34 cellular contexts compared by ENCODE assay signal in genomic region chr1:182093781-182094180, GRCh38. TPM values are rescaled to one million over a fixed set of nuclear protein-coding genes. Genes with fewer than 3 reads are reported as not detected.
"Had no signal": no experiment of that assay in that cellular context is flagged by ENCODE, and none has a peak within 500 bp of the region (broad histone marks: within the 10 kb centered on the region; RNA-seq: fewer than 3 reads in every experiment).

No MANE protein-coding gene starts in this region.

- H3K27me3 ChIP-seq: ascending aorta, colonic mucosa, esophagus muscularis mucosa, foreskin keratinocyte, gastrocnemius medialis, heart left ventricle had no signal

- FAIRE-seq: endometrium, endothelial cell of umbilical vein had no signal

- H3K27me3 Mint-ChIP-seq: activated CD4-positive, alpha-beta memory T cell treated with anti-CD3 and anti-CD28 coated beads for 36 hours had no signal

- H3K36me3 Mint-ChIP-seq: activated CD4-positive, alpha-beta memory T cell treated with anti-CD3 and anti-CD28 coated beads for 36 hours; activated CD8-positive, alpha-beta memory T cell treated with anti-CD3 and anti-CD28 coated beads, Interleukin-2, amount 10 ng/mL, durations not matched to agents 7 days and 5 days; activated naive CD4-positive, alpha-beta T cell treated with anti-CD3 and anti-CD28 coated beads, Interleukin-2, amount 50 U/mL, for 72 hours; activated naive CD8-positive, alpha-beta T cell treated with anti-CD3 and anti-CD28 coated beads, Interleukin-2, amount 10 ng/mL, durations not matched to agents 7 days and 5 days; brain had no signal

- H3K4me1 ChIP-seq: ascending aorta, colonic mucosa, gastrocnemius medialis had no signal

- ATAC-seq: activated CD4-positive, alpha-beta T cell treated with anti-CD3 and anti-CD28 coated beads for 36 hours; activated CD8-positive, alpha-beta memory T cell treated with anti-CD3 and anti-CD28 coated beads, Interleukin-2, amount 10 ng/mL, durations not matched to agents 7 days and 5 days; activated CD8-positive, alpha-beta T cell treated with anti-CD3 and anti-CD28 coated beads, Interleukin-2, amount 10 ng/mL, durations not matched to agents 7 days and 5 days; activated naive CD4-positive, alpha-beta T cell treated with anti-CD3 and anti-CD28 coated beads, Interleukin-2, amount 50 U/mL, for 72 hours; foreskin keratinocyte; gastrocnemius medialis; heart left ventricle had no signal

- H3K27ac Mint-ChIP-seq: activated CD4-positive, alpha-beta memory T cell treated with anti-CD3 and anti-CD28 coated beads for 36 hours; activated CD4-positive, alpha-beta T cell treated with anti-CD3 and anti-CD28 coated beads for 36 hours; activated CD4-positive, alpha-beta T cell treated with anti-CD3 and anti-CD28 coated beads, Interleukin-2, amount 10 ng/mL, durations not matched to agents 24 days and 14 days; activated CD8-positive, alpha-beta memory T cell treated with anti-CD3 and anti-CD28 coated beads, Interleukin-2, amount 10 ng/mL, durations not matched to agents 7 days and 5 days; activated CD8-positive, alpha-beta T cell treated with anti-CD3 and anti-CD28 coated beads, Interleukin-2, amount 10 ng/mL, durations not matched to agents 7 days and 5 days; activated naive CD4-positive, alpha-beta T cell treated with anti-CD3 and anti-CD28 coated beads for 36 hours; activated naive CD4-positive, alpha-beta T cell treated with anti-CD3 and anti-CD28 coated beads, Interleukin-2, amount 50 U/mL, for 72 hours; activated naive CD8-positive, alpha-beta T cell treated with anti-CD3 and anti-CD28 coated beads, Interleukin-2, amount 10 ng/mL, durations not matched to agents 7 days and 5 days; activated T-helper 1 cell treated with anti-CD3 and anti-CD28 coated beads, Interleukin-12 subunit alpha, Interleukin-12 subunit beta, Interleukin-2, Interleukin-4 antibody, amounts not matched to agents 30 ng/mL and 10 ng/mL and 1 ng/mL, durations not matched to agents 14 hours and 24 hours and 36 hours; activated T-helper 2 cell treated with anti-CD3 and anti-CD28 coated beads, Interferon-gamma antibody, Interleukin-2, Interleukin-4, amounts not matched to agents 10 μg/mL and 5 μg/mL and 100 μg/mL, durations not matched to agents 14 hours and 24 hours and 36 hours; brain had no signal

- H3K4me3 ChIP-seq: ascending aorta, colonic mucosa, esophagus muscularis mucosa, gastrocnemius medialis, heart left ventricle had no signal

- H3K9me3 Mint-ChIP-seq: activated CD4-positive, alpha-beta memory T cell treated with anti-CD3 and anti-CD28 coated beads for 36 hours; activated naive CD4-positive, alpha-beta T cell treated with anti-CD3 and anti-CD28 coated beads for 36 hours; activated naive CD4-positive, alpha-beta T cell treated with anti-CD3 and anti-CD28 coated beads, Interleukin-2, amount 50 U/mL, for 72 hours; activated naive CD8-positive, alpha-beta T cell treated with anti-CD3 and anti-CD28 coated beads, Interleukin-2, amount 10 ng/mL, durations not matched to agents 7 days and 5 days; activated T-helper 1 cell treated with anti-CD3 and anti-CD28 coated beads, Interleukin-12 subunit alpha, Interleukin-12 subunit beta, Interleukin-2, Interleukin-4 antibody, amounts not matched to agents 30 ng/mL and 10 ng/mL and 1 ng/mL, durations not matched to agents 14 hours and 24 hours and 36 hours; activated T-helper 2 cell treated with anti-CD3 and anti-CD28 coated beads, Interferon-gamma antibody, Interleukin-2, Interleukin-4, amounts not matched to agents 10 μg/mL and 5 μg/mL and 100 μg/mL, durations not matched to agents 14 hours and 24 hours and 36 hours had no signal

- H3K36me3 ChIP-seq: ascending aorta, colonic mucosa, esophagus muscularis mucosa, gastrocnemius medialis, heart left ventricle had no signal

- H3K27ac ChIP-seq: ascending aorta, colonic mucosa, foreskin keratinocyte, gastrocnemius medialis, heart left ventricle had no signal

- H3K4me3 Mint-ChIP-seq: activated CD4-positive, alpha-beta memory T cell treated with anti-CD3 and anti-CD28 coated beads for 36 hours; activated CD4-positive, alpha-beta T cell treated with anti-CD3 and anti-CD28 coated beads for 36 hours; activated CD4-positive, alpha-beta T cell treated with anti-CD3 and anti-CD28 coated beads, Interleukin-2, amount 10 ng/mL, durations not matched to agents 24 days and 14 days; activated CD8-positive, alpha-beta memory T cell treated with anti-CD3 and anti-CD28 coated beads, Interleukin-2, amount 10 ng/mL, durations not matched to agents 7 days and 5 days; activated CD8-positive, alpha-beta T cell treated with anti-CD3 and anti-CD28 coated beads, Interleukin-2, amount 10 ng/mL, durations not matched to agents 7 days and 5 days; activated naive CD4-positive, alpha-beta T cell treated with anti-CD3 and anti-CD28 coated beads for 36 hours; activated naive CD8-positive, alpha-beta T cell treated with anti-CD3 and anti-CD28 coated beads, Interleukin-2, amount 10 ng/mL, durations not matched to agents 7 days and 5 days; activated T-helper 1 cell treated with anti-CD3 and anti-CD28 coated beads, Interleukin-12 subunit alpha, Interleukin-12 subunit beta, Interleukin-2, Interleukin-4 antibody, amounts not matched to agents 30 ng/mL and 10 ng/mL and 1 ng/mL, durations not matched to agents 14 hours and 24 hours and 36 hours; brain had no signal

- DNase-seq: activated CD4-positive, alpha-beta memory T cell treated with anti-CD3 and anti-CD28 coated beads for 36 hours; activated CD4-positive, alpha-beta T cell treated with anti-CD3 and anti-CD28 coated beads for 36 hours; activated CD4-positive, alpha-beta T cell treated with anti-CD3 and anti-CD28 coated beads, Interleukin-2, amount 10 ng/mL, durations not matched to agents 24 days and 14 days; activated CD4-positive, CD25-positive, alpha-beta regulatory T cell; activated CD4-positive, CD25-positive, alpha-beta regulatory T cell treated with anti-CD3 and anti-CD28 coated beads, Interleukin-2, amount 50 U/mL, for 72 hours; activated CD8-positive, alpha-beta memory T cell treated with anti-CD3 and anti-CD28 coated beads, Interleukin-2, amount 10 ng/mL, durations not matched to agents 7 days and 5 days; activated CD8-positive, alpha-beta memory T cell treated with anti-CD3 and anti-CD28 coated beads, Interleukin-2, amount 50 U/mL, for 4 hours; activated CD8-positive, alpha-beta T cell treated with anti-CD3 and anti-CD28 coated beads, Interleukin-2, amount 10 ng/mL, durations not matched to agents 7 days and 5 days; activated effector memory CD4-positive, alpha-beta T cell treated with anti-CD3 and anti-CD28 coated beads, Interleukin-2, amount 50 U/mL, for 16 hours; activated naive CD4-positive, alpha-beta T cell treated with anti-CD3 and anti-CD28 coated beads for 36 hours; activated naive CD8-positive, alpha-beta T cell treated with anti-CD3 and anti-CD28 coated beads, Interleukin-2, amount 10 ng/mL, durations not matched to agents 7 days and 5 days; activated T-cell treated with anti-CD3 and anti-CD28 coated beads, Interleukin-2, amount 50 U/mL, for 1 hour; activated T-cell treated with anti-CD3 and anti-CD28 coated beads, Interleukin-2, amount 50 U/mL, for 48 hours; central memory CD4-positive, alpha-beta T cell; cerebellar nuclear complex; effector CD8-positive, alpha-beta T cell; gastrocnemius medialis; glutamatergic neuron; heart left ventricle; T-helper 2 cell had no signal

- H3K9me3 ChIP-seq: ascending aorta, colonic mucosa, esophagus muscularis mucosa, gastrocnemius medialis, heart left ventricle had no signal

RNA-seq across cellular contexts. Expression of gene ZNF648, which starts 32.3 kb away (rescaled TPM):
- total RNA-seq: activated CD4-positive, alpha-beta memory T cell treated with anti-CD3 and anti-CD28 coated beads for 36 hours; activated CD4-positive, alpha-beta T cell treated with anti-CD3 and anti-CD28 coated beads for 36 hours; activated CD4-positive, alpha-beta T cell treated with anti-CD3 and anti-CD28 coated beads, Interleukin-2, amount 10 ng/mL, durations not matched to agents 24 days and 14 days; activated CD8-positive, alpha-beta memory T cell treated with anti-CD3 and anti-CD28 coated beads for 36 hours; activated CD8-positive, alpha-beta memory T cell treated with anti-CD3 and anti-CD28 coated beads, Interleukin-2, amount 10 ng/mL, durations not matched to agents 7 days and 5 days; activated CD8-positive, alpha-beta T cell treated with anti-CD3 and anti-CD28 coated beads, Interleukin-2, amount 10 ng/mL, durations not matched to agents 7 days and 5 days; activated naive CD4-positive, alpha-beta T cell treated with anti-CD3 and anti-CD28 coated beads for 36 hours; activated naive CD8-positive, alpha-beta T cell treated with anti-CD3 and anti-CD28 coated beads, Interleukin-2, amount 10 ng/mL, durations not matched to agents 7 days and 5 days; activated T-helper 1 cell treated with anti-CD3 and anti-CD28 coated beads, Interleukin-12 subunit alpha, Interleukin-12 subunit beta, Interleukin-2, Interleukin-4 antibody, amounts not matched to agents 30 ng/mL and 10 ng/mL and 1 ng/mL, durations not matched to agents 14 hours and 24 hours and 36 hours; activated T-helper 2 cell treated with anti-CD3 and anti-CD28 coated beads, Interferon-gamma antibody, Interleukin-2, Interleukin-4, amounts not matched to agents 10 μg/mL and 5 μg/mL and 100 μg/mL, durations not matched to agents 14 hours and 24 hours and 36 hours; ascending aorta; dermis microvascular lymphatic vessel endothelial cell; endothelial cell of umbilical vein; epithelial cell of proximal tubule; esophagus muscularis mucosa; foreskin keratinocyte; heart left ventricle; T-helper 1 cell treated with Interleukin-12 subunit alpha and Interleukin-12 subunit beta and Interleukin-4 antibody, amounts not matched to agents 30 ng/mL and 1 ng/mL, for 36 hours had no signal
- polyA plus RNA-seq: endothelial cell of umbilical vein, foreskin keratinocyte, heart left ventricle had no signal
